Comparison of ENCODE assay signal across 2 cellular contexts in the genomic region with DNA sequence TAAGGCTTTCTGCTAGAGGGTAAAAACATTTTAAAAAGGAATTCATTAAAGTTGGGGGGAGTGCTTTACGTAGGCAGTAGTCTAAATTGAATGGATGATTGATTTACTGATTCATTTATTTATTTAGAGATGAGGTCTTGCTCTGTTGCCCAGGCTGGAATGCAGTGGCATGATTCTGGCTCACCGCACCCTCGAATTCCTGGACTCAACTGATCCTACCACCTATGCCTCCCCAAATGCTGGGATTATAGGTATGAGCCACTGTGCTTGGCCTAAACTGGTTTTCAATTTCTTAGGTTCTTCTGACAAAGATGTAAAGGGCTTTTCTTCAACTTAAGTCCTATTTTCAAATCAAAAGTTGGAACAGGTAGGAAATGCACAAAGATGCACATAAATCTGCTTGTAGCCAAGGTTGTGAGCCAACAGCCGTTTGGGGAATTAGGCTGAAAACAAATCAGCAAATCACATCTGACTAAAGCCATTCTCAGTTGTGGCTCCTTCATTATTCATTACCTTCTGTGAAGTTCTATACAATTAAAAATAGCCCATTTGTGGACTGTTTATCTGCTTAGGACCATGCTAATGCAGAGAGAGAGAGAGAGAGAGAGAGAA.
TF ChIP-seq lines count a peak whose summit lies in the region.

No MANE protein-coding gene starts in this region.

TF ChIP-seq in SK-N-SH, 30 proteins besides CTCF, POLR2A, EP300 and RAD21:
- no peak for TF ChIP-seq GABPA (IDR thresholded peaks at IDR 0.05; ENCODE audit: low read depth)
- no peak for TF ChIP-seq MXI1 (IDR thresholded peaks at IDR 0.05; ENCODE audit: low read depth, low read length)
- TF ChIP-seq JUND (IDR thresholded peaks at IDR 0.05) = no peak
- TF ChIP-seq, protein P1, sequence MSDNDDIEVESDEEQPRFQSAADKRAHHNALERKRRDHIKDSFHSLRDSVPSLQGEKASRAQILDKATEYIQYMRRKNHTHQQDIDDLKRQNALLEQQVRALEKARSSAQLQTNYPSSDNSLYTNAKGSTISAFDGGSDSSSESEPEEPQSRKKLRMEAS (IDR thresholded peaks at IDR 0.05; ENCODE audit: low read depth) = no peak
- no peak for TF ChIP-seq CHD2 (IDR thresholded peaks at IDR 0.05; ENCODE audit: low read length, partially characterized antibody)

TF ChIP-seq in SK-N-SH treated with all-trans-retinoic acid at 6 μM for 48 hours, 23 proteins besides CTCF, POLR2A, EP300 and RAD21:
- no peak for TF ChIP-seq GLIS3 (CRISPR knock-in tag; IDR thresholded peaks at IDR 0.05)
- no peak for TF ChIP-seq SNAI2 (CRISPR knock-in tag; IDR thresholded peaks at IDR 0.05)
- TF ChIP-seq, protein P2, sequence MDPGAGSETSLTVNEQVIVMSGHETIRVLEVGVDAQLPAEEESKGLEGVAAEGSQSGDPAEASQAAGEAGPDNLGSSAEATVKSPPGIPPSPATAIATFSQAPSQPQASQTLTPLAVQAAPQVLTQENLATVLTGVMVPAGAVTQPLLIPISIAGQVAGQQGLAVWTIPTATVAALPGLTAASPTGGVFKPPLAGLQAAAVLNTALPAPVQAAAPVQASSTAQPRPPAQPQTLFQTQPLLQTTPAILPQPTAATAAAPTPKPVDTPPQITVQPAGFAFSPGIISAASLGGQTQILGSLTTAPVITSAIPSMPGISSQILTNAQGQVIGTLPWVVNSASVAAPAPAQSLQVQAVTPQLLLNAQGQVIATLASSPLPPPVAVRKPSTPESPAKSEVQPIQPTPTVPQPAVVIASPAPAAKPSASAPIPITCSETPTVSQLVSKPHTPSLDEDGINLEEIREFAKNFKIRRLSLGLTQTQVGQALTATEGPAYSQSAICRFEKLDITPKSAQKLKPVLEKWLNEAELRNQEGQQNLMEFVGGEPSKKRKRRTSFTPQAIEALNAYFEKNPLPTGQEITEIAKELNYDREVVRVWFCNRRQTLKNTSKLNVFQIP (CRISPR knock-in tag; IDR thresholded peaks at IDR 0.05; ENCODE audit: borderline replicate concordance, low read depth) = no peak
- TF ChIP-seq ZFP30 (CRISPR knock-in tag; IDR thresholded peaks at IDR 0.05) = no peak
- no peak for TF ChIP-seq BACH2 (CRISPR knock-in tag; IDR thresholded peaks at IDR 0.05; ENCODE audit: borderline replicate concordance)
- TF ChIP-seq, protein P3, sequence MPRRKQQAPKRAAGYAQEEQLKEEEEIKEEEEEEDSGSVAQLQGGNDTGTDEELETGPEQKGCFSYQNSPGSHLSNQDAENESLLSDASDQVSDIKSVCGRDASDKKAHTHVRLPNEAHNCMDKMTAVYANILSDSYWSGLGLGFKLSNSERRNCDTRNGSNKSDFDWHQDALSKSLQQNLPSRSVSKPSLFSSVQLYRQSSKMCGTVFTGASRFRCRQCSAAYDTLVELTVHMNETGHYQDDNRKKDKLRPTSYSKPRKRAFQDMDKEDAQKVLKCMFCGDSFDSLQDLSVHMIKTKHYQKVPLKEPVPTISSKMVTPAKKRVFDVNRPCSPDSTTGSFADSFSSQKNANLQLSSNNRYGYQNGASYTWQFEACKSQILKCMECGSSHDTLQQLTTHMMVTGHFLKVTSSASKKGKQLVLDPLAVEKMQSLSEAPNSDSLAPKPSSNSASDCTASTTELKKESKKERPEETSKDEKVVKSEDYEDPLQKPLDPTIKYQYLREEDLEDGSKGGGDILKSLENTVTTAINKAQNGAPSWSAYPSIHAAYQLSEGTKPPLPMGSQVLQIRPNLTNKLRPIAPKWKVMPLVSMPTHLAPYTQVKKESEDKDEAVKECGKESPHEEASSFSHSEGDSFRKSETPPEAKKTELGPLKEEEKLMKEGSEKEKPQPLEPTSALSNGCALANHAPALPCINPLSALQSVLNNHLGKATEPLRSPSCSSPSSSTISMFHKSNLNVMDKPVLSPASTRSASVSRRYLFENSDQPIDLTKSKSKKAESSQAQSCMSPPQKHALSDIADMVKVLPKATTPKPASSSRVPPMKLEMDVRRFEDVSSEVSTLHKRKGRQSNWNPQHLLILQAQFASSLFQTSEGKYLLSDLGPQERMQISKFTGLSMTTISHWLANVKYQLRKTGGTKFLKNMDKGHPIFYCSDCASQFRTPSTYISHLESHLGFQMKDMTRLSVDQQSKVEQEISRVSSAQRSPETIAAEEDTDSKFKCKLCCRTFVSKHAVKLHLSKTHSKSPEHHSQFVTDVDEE (CRISPR knock-in tag; IDR thresholded peaks at IDR 0.05) = no peak
- TF ChIP-seq, protein P4, sequence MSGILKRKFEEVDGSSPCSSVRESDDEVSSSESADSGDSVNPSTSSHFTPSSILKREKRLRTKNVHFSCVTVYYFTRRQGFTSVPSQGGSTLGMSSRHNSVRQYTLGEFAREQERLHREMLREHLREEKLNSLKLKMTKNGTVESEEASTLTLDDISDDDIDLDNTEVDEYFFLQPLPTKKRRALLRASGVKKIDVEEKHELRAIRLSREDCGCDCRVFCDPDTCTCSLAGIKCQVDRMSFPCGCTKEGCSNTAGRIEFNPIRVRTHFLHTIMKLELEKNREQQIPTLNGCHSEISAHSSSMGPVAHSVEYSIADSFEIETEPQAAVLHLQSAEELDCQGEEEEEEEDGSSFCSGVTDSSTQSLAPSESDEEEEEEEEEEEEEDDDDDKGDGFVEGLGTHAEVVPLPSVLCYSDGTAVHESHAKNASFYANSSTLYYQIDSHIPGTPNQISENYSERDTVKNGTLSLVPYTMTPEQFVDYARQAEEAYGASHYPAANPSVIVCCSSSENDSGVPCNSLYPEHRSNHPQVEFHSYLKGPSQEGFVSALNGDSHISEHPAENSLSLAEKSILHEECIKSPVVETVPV (CRISPR knock-in tag; IDR thresholded peaks at IDR 0.05) = no peak
- TF ChIP-seq RARB (CRISPR knock-in tag; IDR thresholded peaks at IDR 0.05) = no peak
- TF ChIP-seq, protein P5, sequence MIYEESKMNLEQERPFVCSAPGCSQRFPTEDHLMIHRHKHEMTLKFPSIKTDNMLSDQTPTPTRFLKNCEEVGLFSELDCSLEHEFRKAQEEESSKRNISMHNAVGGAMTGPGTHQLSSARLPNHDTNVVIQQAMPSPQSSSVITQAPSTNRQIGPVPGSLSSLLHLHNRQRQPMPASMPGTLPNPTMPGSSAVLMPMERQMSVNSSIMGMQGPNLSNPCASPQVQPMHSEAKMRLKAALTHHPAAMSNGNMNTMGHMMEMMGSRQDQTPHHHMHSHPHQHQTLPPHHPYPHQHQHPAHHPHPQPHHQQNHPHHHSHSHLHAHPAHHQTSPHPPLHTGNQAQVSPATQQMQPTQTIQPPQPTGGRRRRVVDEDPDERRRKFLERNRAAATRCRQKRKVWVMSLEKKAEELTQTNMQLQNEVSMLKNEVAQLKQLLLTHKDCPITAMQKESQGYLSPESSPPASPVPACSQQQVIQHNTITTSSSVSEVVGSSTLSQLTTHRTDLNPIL (CRISPR knock-in tag; IDR thresholded peaks at IDR 0.05; ENCODE audit: low read depth) = no peak
- no peak for TF ChIP-seq TOX (CRISPR knock-in tag; IDR thresholded peaks at IDR 0.05; ENCODE audit: borderline replicate concordance)
- no peak for TF ChIP-seq ISL1 (CRISPR knock-in tag; IDR thresholded peaks at IDR 0.05)
- no peak for TF ChIP-seq PPARA (CRISPR knock-in tag; IDR thresholded peaks at IDR 0.05; ENCODE audit: borderline replicate concordance)
- TF ChIP-seq ZNF8 (CRISPR knock-in tag; IDR thresholded peaks at IDR 0.05) = no peak
- TF ChIP-seq ESRRG (CRISPR knock-in tag; IDR thresholded peaks at IDR 0.05) = no peak
- TF ChIP-seq OSR1 (CRISPR knock-in tag; IDR thresholded peaks at IDR 0.05) = no peak
- no peak for TF ChIP-seq TCF4 (CRISPR knock-in tag; IDR thresholded peaks at IDR 0.05; ENCODE audit: borderline replicate concordance)
- no peak for TF ChIP-seq ZNF565 (CRISPR knock-in tag; conservative IDR thresholded peaks at IDR 0.05; ENCODE audit: low read depth)
- TF ChIP-seq ZC3H10 (CRISPR knock-in tag; IDR thresholded peaks at IDR 0.05) = no peak
- no peak for TF ChIP-seq ZFP3 (CRISPR knock-in tag; IDR thresholded peaks at IDR 0.05)
- TF ChIP-seq ARNTL (CRISPR knock-in tag; IDR thresholded peaks at IDR 0.05; ENCODE audit: borderline replicate concordance, low read depth) = no peak
TF ChIP-seq in SK-N-SH treated with all-trans-retinoic acid at 6 μM for 48 hours: peak in this region for 0.
